18 cellular contexts compared by ENCODE assay signal in genomic region chr11:111137846-111138245, GRCh38.
"Had no signal": no experiment of that assay in that cellular context is flagged by ENCODE, and none has a peak within 500 bp of the region (broad histone marks: within the 10 kb centered on the region; RNA-seq: fewer than 3 reads in every experiment).

No MANE protein-coding gene starts in this region.

- DNase-seq: activated CD4-positive, alpha-beta T cell treated with anti-CD3 and anti-CD28 coated beads, Interleukin-2, amount 50 U/mL, for 1 hour; activated CD4-positive, CD25-positive, alpha-beta regulatory T cell treated with anti-CD3 and anti-CD28 coated beads, Interleukin-2, amount 50 U/mL, for 72 hours; activated CD8-positive, alpha-beta T cell treated with anti-CD3 and anti-CD28 coated beads, Interleukin-2, amount 10 ng/mL, durations not matched to agents 7 days and 5 days; activated T-cell treated with anti-CD3 and anti-CD28 coated beads, Interleukin-2, amount 50 U/mL, for 24 hours; aorta; heart right ventricle; left colon; ovary; psoas muscle; spleen; stimulated activated CD4-positive, alpha-beta T cell treated with anti-CD3 and anti-CD28 coated beads, Interleukin-4, amount 100 ng/mL, for 1 hour; stimulated activated naive CD4-positive, alpha-beta T cell treated with Interleukin-2 at 50 U/mL for 16 hours; upper lobe of left lung; WERI-Rb-1 had no signal

- FAIRE-seq: keratinocyte had no signal

- ATAC-seq: activated CD8-positive, alpha-beta T cell treated with anti-CD3 and anti-CD28 coated beads, Interleukin-2, amount 10 ng/mL, durations not matched to agents 7 days and 5 days; activated naive CD4-positive, alpha-beta T cell treated with anti-CD3 and anti-CD28 coated beads, Interleukin-2, amount 50 U/mL, for 72 hours; activated T-helper 17 cell treated with anti-CD3 and anti-CD28 coated beads, Interleukin-2, amount 50 U/mL, for 72 hours; heart right ventricle; left colon; natural killer cell treated with Interleukin-12 subunit alpha and Interleukin-12 subunit beta and Interleukin-15 and Interleukin-18, amount 100 ng/mL, for 72 hours; psoas muscle had no signal
